21 cellular contexts compared by ENCODE assay signal in genomic region chr6:7675353-7675945, GRCh38. TPM values are rescaled to one million over a fixed set of nuclear protein-coding genes. Genes with fewer than 3 reads are reported as not detected.
"Had no signal": no experiment of that assay in that cellular context is flagged by ENCODE, and none has a peak within 500 bp of the region (broad histone marks: within the 10 kb centered on the region; RNA-seq: fewer than 3 reads in every experiment).

No MANE protein-coding gene starts in this region.

- ATAC-seq: left ventricle myocardium superior; naive thymus-derived CD4-positive, alpha-beta T cell; psoas muscle; right cardiac atrium; stimulated activated memory B cell treated with anti-CD40 and anti-IgM and Interleukin-4, amounts not matched to agents 10 μg/mL and 1 μg/mL and 100 μg/mL, for 72 hours; stimulated activated naive CD8-positive, alpha-beta T cell treated with anti-CD3 and anti-CD28 coated beads, Interleukin-15, Interleukin-2, amounts not matched to agents 100 U/mL and 50 U/mL, for 24 hours had no signal

- H3K9me3 ChIP-seq: psoas muscle, sigmoid colon, thoracic aorta, tibial nerve, vagina had no signal

- H3K27ac ChIP-seq: coronary artery, neural progenitor cell, psoas muscle, sigmoid colon, thoracic aorta, tibial nerve, vagina had no signal

- H3K36me3 ChIP-seq: neural progenitor cell, sigmoid colon, thoracic aorta, tibial nerve, vagina had no signal

- DNase-seq: dermis blood vessel endothelial cell; effector memory CD4-positive, alpha-beta T cell; head of caudate nucleus; left ventricle myocardium superior; midbrain; naive thymus-derived CD4-positive, alpha-beta T cell; nucleus accumbens; posterior cingulate gyrus; psoas muscle; right cardiac atrium; sigmoid colon; stimulated activated CD4-positive, alpha-beta T cell treated with anti-CD3 and anti-CD28 coated beads, Interleukin-4, amount 100 ng/mL, for 4 hours; stimulated activated naive CD8-positive, alpha-beta T cell treated with anti-CD3 and anti-CD28 coated beads, Interleukin-15, Interleukin-2, amounts not matched to agents 100 U/mL and 50 U/mL, for 24 hours had no signal

- H3K4me1 ChIP-seq: neural progenitor cell, psoas muscle had no signal

- H3K4me3 ChIP-seq: coronary artery, lung, neural progenitor cell, psoas muscle, sigmoid colon, thoracic aorta, tibial nerve, vagina had no signal

- H3K27me3 ChIP-seq: tibial nerve, vagina had no signal

RNA-seq across cellular contexts. Expression of gene BMP6, which starts 50.5 kb away (rescaled TPM):
- total RNA-seq: osteocyte had no signal
